Comparison of ENCODE assay signal across 11 cellular contexts in the genomic region with DNA sequence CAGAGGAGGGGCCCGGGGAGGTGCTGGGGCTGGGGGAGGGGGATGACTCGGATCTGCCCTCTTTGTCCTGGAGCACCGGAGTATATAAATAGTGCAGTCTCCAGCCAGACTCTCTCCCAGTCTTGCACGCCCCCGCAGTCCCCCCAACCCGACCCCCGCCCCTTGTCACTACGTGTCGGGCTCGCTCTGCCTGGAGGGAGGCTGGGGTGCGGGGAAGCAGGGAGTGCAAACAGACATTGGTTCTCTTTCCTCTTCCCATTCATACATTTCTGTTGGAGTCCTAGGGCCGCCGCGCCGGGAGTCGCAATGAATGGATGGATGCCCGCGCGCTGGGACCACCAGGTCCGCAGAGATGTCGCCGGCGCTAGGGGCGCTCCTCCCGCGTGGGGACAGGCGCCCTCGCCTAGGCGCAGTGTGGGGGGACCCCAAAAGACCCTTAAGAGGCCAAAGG.
DNase-seq lines count a peak whose midpoint lies in the region; ATAC-seq and TF ChIP-seq lines count a peak whose summit lies in the region.
"Had no signal": no experiment of that assay in that cellular context is flagged by ENCODE, and none has a peak within 500 bp of the region (broad histone marks: within the 10 kb centered on the region; RNA-seq: fewer than 3 reads in every experiment).

No MANE protein-coding gene starts in this region.

- peak overlapping the region; percentile 70 for H3K4me3 ChIP-seq in BE2C (ENCODE audit: low read depth, low read length)
- peak overlapping the region; percentile 40 for H3K4me3 ChIP-seq in RWPE2 (ENCODE audit: severe bottlenecking)
- H3K4me3 ChIP-seq in iPS DF 6.9 (ENCODE audit: low read length), result peak overlapping the region; percentile 36; the same call in 1 of the 2 replicates
- peak overlapping the region; percentile 63 for H3K4me3 ChIP-seq in psoas muscle
- peak overlapping the region in 1 of 2 donors; percentile 24 for H3K4me3 ChIP-seq in prostate gland
- H3K4me3 ChIP-seq: body of pancreas had no signal

- ATAC-seq in RWPE2 (ENCODE audit: low read depth) (peak; percentile 45), psoas muscle (peak in 2 of 4 donors; percentile 28 to 38), HG02571 (IDR thresholded peaks at IDR 0.05; ENCODE audit: unreplicated experiment) (no peak)

- H3K36me3 ChIP-seq in BE2C, result no peaks in the 10 kb centered on the region
- no peaks in the 10 kb centered on the region for H3K36me3 ChIP-seq in RWPE2 (ENCODE audit: low read depth)
- no peaks in the 10 kb centered on the region for H3K36me3 ChIP-seq in iPS DF 6.9 (ENCODE audit: control insufficient read depth, insufficient read depth, low read length)
- no peaks in the 10 kb centered on the region for H3K36me3 ChIP-seq in psoas muscle (ENCODE audit: insufficient read depth in 1 of 2, low read depth in 1 of 2)
- H3K36me3 ChIP-seq in prostate gland, result no peaks in the 10 kb centered on the region

- no peak for TF ChIP-seq POLR2A in prostate gland (IDR thresholded peaks at IDR 0.05)

- intact Hi-C loops in psoas muscle (cut with DNase I) (no loop called here), prostate gland (cut with DNase I) (no loop called here)

- H3K27ac ChIP-seq in RWPE2 (ENCODE audit: poor library complexity, severe bottlenecking), result no peak overlapping the region
- no peak overlapping the region for H3K27ac ChIP-seq in iPS DF 6.9 (ENCODE audit: low read length)
- no peak overlapping the region for H3K27ac ChIP-seq in psoas muscle
- H3K27ac ChIP-seq in prostate gland, result no peak overlapping the region

- peak; percentile 44 for DNase-seq in BE2C
- DNase-seq in RWPE2 (ENCODE audit: low spot score), result no peak
- no peak for DNase-seq in iPS DF 6.9 (ENCODE audit: low read depth, low spot score)
- DNase-seq in psoas muscle, result peak in 1 of 2 donors; percentile 54
- DNase-seq in mucosa of gallbladder (ENCODE audit: low spot score), result no peak
- DNase-seq in prostate gland (ENCODE audit: low spot score), result no peak
- DNase-seq in COLO668 (lab: John Stamatoyannopoulos, UW; ENCODE audit: unreplicated experiment), result no peak
- DNase-seq: CD8-positive, alpha-beta memory T cell; stimulated activated naive CD4-positive, alpha-beta T cell treated with Interleukin-2 at 50 U/mL for 16 hours had no signal

- no peaks in the 10 kb centered on the region; the same call in 1 of the 2 replicates for H3K4me1 ChIP-seq in BE2C
- H3K4me1 ChIP-seq in RWPE2 (ENCODE audit: insufficient read depth, poor library complexity, severe bottlenecking), result no peaks in the 10 kb centered on the region
- peaks cover 2% of the 10 kb centered on the region; the same call in 1 of the 2 replicates for H3K4me1 ChIP-seq in iPS DF 6.9 (ENCODE audit: control insufficient read depth, insufficient read depth, low read length)
- no peaks in the 10 kb centered on the region for H3K4me1 ChIP-seq in psoas muscle
- H3K4me1 ChIP-seq in prostate gland (replicated peaks), result no peaks in the 10 kb centered on the region

- H3K9me3 ChIP-seq in BE2C (no peaks in the 10 kb centered on the region), RWPE2 (ENCODE audit: severe bottlenecking) (no peaks in the 10 kb centered on the region), iPS DF 6.9 (ENCODE audit: control insufficient read depth, insufficient read depth, low read length) (no peaks in the 10 kb centered on the region), psoas muscle (no peaks in the 10 kb centered on the region), prostate gland (no peaks in the 10 kb centered on the region)
- H3K9me3 ChIP-seq: body of pancreas had no signal

- WGBS in iPS DF 6.9 (ENCODE audit: insufficient coverage, insufficient read length), result no CpG with 5 or more reads among the region's 29 CpGs
- WGBS in psoas muscle, 3 donors, result 0 to 1% (median 1%) methylated on average over 28 to 29 of the region's 29 CpGs
- WGBS in prostate gland, result 1% methylated on average over 27 of the region's 29 CpGs

- TF ChIP-seq CTCF in BE2C (IDR thresholded peaks at IDR 0.05; ENCODE audit: low read depth, low read length), result 0 out of 2 replicates have a peak, but pooled peaks have one; percentile 23
- TF ChIP-seq CTCF in RWPE2 (IDR thresholded peaks at IDR 0.05; ENCODE audit: poor library complexity, severe bottlenecking), result no peak
- no peak for TF ChIP-seq CTCF in psoas muscle (IDR thresholded peaks at IDR 0.05)
- no peak for TF ChIP-seq CTCF in prostate gland (IDR thresholded peaks at IDR 0.05)

- peaks cover 34% of the 10 kb centered on the region for H3K27me3 ChIP-seq in BE2C
- H3K27me3 ChIP-seq in RWPE2 (ENCODE audit: insufficient read depth, poor library complexity, severe bottlenecking), result peaks cover 29% of the 10 kb centered on the region
- peaks cover 69% of the 10 kb centered on the region for H3K27me3 ChIP-seq in iPS DF 6.9 (ENCODE audit: control insufficient read depth, insufficient read depth, low read length)
- H3K27me3 ChIP-seq in psoas muscle (ENCODE audit: insufficient read depth in 3 of 3, low read length in 2 of 3), result peaks cover 0 to 56% (median 5%) of the 10 kb centered on the region in 3 donors
- H3K27me3 ChIP-seq in prostate gland (replicated peaks; ENCODE audit: insufficient read depth), result peaks cover 49% of the 10 kb centered on the region
